Comparison of ENCODE assay signal across 1 cellular context in the genomic region with DNA sequence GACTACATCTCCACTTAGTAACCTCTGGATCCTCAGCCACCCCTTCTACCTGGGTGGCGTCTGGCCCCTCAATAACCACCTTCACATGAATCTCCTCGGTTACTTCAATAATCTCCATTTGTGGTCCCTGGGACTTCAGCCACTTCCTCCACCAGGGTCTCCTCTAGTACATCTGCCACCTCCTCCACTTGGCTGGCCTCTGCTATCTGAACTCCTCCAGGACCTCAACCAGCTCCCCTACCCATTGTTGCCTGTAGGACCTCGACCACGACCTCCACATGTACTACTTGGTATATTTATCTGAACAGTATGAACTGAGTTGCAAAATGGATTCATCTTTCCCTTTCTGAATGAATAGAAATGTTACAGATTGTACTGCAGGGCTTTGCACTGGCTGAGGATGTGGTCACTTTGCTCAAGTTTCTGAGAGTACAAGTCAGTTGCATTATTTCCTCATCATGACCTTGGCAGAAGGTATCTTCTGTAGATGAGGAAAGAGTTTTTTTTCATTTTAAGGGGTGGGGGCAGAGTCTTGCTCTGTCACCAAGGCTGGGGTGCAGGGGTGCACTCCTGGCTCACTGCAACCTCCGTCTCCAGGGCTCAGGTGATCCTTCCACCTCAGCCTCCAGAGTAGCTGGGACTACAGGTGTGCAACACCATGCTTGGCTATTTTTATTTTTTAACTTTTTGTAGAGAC.
TF ChIP-seq lines count a peak whose summit lies in the region.

No MANE protein-coding gene starts in this region.

TF ChIP-seq in GM12878, 131 proteins besides CTCF, POLR2A, EP300 and RAD21:
- TF ChIP-seq IRF3 (IDR thresholded peaks at IDR 0.05) (no peak), RUNX3 (IDR thresholded peaks at IDR 0.05; ENCODE audit: low read length) (peak; percentile 49)
